12 cellular contexts compared by ENCODE assay signal in genomic region chr16:84832488-84833141, GRCh38. TPM values are rescaled to one million over a fixed set of nuclear protein-coding genes. Genes with fewer than 3 reads are reported as not detected.
DNase-seq lines count a peak whose midpoint lies in the region; ATAC-seq and TF ChIP-seq lines count a peak whose summit lies in the region.
"Had no signal": no experiment of that assay in that cellular context is flagged by ENCODE, and none has a peak within 500 bp of the region (broad histone marks: within the 10 kb centered on the region; RNA-seq: fewer than 3 reads in every experiment).

No MANE protein-coding gene starts in this region.

- peak; percentile 4 for DNase-seq in OCI-M1 (lab: John Stamatoyannopoulos, UW)
- peak; percentile 98 for DNase-seq in fibroblast of pulmonary artery (ENCODE audit: low read depth)
- DNase-seq in foreskin melanocyte, result no peak
- no peak for DNase-seq in endothelial cell (ENCODE audit: low spot score)
- DNase-seq in retina, result no peak
- DNase-seq: activated naive CD4-positive, alpha-beta T cell treated with anti-CD3 and anti-CD28 coated beads, Interleukin-2, amount 50 U/mL, for 16 hours; islet precursor cell; NCI-H2081 treated with DMSO at 0.1 percent for 48 hours had no signal

- H3K9me3 ChIP-seq in neutrophil, result no peaks in the 10 kb centered on the region

- H3K79me2 ChIP-seq in ACC112 (ENCODE audit: control insufficient read depth, insufficient read depth, low read length, unreplicated experiment), result peaks cover 22% of the 10 kb centered on the region

- H3K36me3 ChIP-seq in ACC112 (ENCODE audit: insufficient read depth, low read length) (no peaks in the 10 kb centered on the region), neutrophil (peaks cover 88% of the 10 kb centered on the region)

- no peaks in the 10 kb centered on the region for H3K4me1 Mint-ChIP-seq in endothelial cell (ENCODE audit: unreplicated experiment)

- H3K4me1 ChIP-seq in ACC112 (ENCODE audit: control insufficient read depth, insufficient read depth, low read length, unreplicated experiment) (peaks cover 71% of the 10 kb centered on the region), neutrophil (ENCODE audit: control insufficient read depth in 1 of 2, insufficient read depth in 1 of 2, low read depth in 1 of 2, low read length in 1 of 2) (peaks cover 18 to 24% of the 10 kb centered on the region in 2 experiments)

- no peaks in the 10 kb centered on the region for H3K9me3 Mint-ChIP-seq in endothelial cell (ENCODE audit: unreplicated experiment)
- H3K9me3 Mint-ChIP-seq: T-helper 1 cell treated with Interleukin-12 subunit alpha and Interleukin-12 subunit beta and Interleukin-4 antibody, amounts not matched to agents 30 μg/mL and 1 μg/mL, for 36 hours had no signal

- H3K4me3 Mint-ChIP-seq in endothelial cell (ENCODE audit: unreplicated experiment), result no peak overlapping the region
- H3K4me3 Mint-ChIP-seq: T-helper 1 cell treated with Interleukin-12 subunit alpha and Interleukin-12 subunit beta and Interleukin-4 antibody, amounts not matched to agents 30 μg/mL and 1 μg/mL, for 36 hours had no signal

- no peak for ATAC-seq in GM18517 (IDR thresholded peaks at IDR 0.05; ENCODE audit: unreplicated experiment)

- no peaks in the 10 kb centered on the region for H3K36me3 Mint-ChIP-seq in endothelial cell (ENCODE audit: low read depth, unreplicated experiment)

- H3K27me3 ChIP-seq in ACC112 (ENCODE audit: insufficient read depth, low read length) (no peaks in the 10 kb centered on the region), neutrophil (peaks cover 11% of the 10 kb centered on the region)

- peak overlapping the region; percentile 68 for H3K4me3 ChIP-seq in ACC112 (ENCODE audit: low read depth, low read length)
- peak overlapping the region; percentile 31 for H3K4me3 ChIP-seq in fibroblast of pulmonary artery (replicated peaks; ENCODE audit: low read depth, low read length)
- no peak overlapping the region for H3K4me3 ChIP-seq in neutrophil (ENCODE audit: low read depth in 1 of 2, low read length in 1 of 2)

- TF ChIP-seq CTCF in fibroblast of pulmonary artery (IDR thresholded peaks at IDR 0.05; ENCODE audit: low read length, missing control alignments) (no peak), neutrophil (IDR thresholded peaks at IDR 0.05) (no peak), endothelial cell (IDR thresholded peaks at IDR 0.05; ENCODE audit: unreplicated experiment) (no peak)

- H3K27me3 Mint-ChIP-seq in endothelial cell (ENCODE audit: unreplicated experiment), result peaks cover 3% of the 10 kb centered on the region

- peak overlapping the region; percentile 10 for H2AFZ ChIP-seq in ACC112 (ENCODE audit: low read length, unreplicated experiment)

- no peak overlapping the region for H3K27ac Mint-ChIP-seq in endothelial cell (ENCODE audit: unreplicated experiment)
- H3K27ac Mint-ChIP-seq: T-helper 1 cell treated with Interleukin-12 subunit alpha and Interleukin-12 subunit beta and Interleukin-4 antibody, amounts not matched to agents 30 μg/mL and 1 μg/mL, for 36 hours had no signal

- H3K27ac ChIP-seq in ACC112 (ENCODE audit: low read depth, low read length) (peak overlapping the region; percentile 99), neutrophil (peak overlapping the region; percentile 38)

RNA-seq across cellular contexts. Expression of gene CRISPLD2, which starts 12.8 kb away (rescaled TPM):
- total RNA-seq in endothelial cell (ENCODE audit: unreplicated experiment), result 0.54 TPM

Comparison
In these comparisons a context has a peak if more than half of its experiments do, and no peak if none do; other contexts are left out.
1. H3K4me3 ChIP-seq: peak in ACC112 (single experiment) and fibroblast of pulmonary artery (single experiment); none in neutrophil (0 of 2).
2. DNase-seq: peak in OCI-M1 (single experiment) and fibroblast of pulmonary artery (single experiment); none in foreskin melanocyte (single experiment), endothelial cell (single experiment) and retina (single experiment).